ENCODE assay signal across 8 cellular contexts in the genomic region with DNA sequence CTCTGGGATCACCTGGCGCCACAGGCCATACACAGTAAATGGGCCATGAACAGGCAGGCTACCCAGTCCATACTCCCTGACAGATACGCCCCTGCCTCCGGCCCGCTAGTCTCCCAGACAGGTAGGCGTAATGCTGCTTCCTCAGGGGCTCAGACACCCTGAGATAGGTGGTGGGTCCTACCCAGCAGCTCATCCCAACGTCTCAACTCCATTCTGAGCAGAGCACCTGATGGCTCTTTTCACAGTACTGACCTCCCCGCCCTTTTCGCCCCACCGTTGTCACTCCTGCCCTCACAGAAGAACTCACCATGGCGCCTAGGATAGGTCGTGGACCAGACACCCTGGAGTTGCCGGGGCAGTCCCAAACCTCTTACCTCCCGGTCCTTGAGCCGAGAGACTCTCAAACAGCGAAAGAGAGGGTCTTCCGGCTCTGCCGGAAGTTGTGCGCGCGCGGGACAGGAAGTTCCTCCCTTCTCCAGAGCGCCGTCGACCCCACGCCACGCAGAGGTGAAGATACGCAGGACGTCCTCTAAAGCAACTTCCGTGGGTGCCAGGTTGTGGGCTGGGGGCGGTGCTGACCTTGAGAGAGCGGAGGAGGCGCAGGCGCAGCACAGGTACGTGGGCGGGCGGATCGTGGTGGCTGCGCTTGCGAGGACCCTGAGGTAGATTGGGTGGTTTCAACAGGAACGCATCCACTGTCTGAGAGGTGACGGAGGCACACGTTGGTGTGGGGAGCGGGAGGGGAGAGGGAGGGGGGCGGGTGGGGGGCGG. TPM values are rescaled to one million over a fixed set of nuclear protein-coding genes. Genes with fewer than 3 reads are reported as not detected.
DNase-seq lines count a peak whose midpoint lies in the region; ATAC-seq and TF ChIP-seq lines count a peak whose summit lies in the region.

A gene (minus strand): TSS at position 432 of the 771 bp plus-strand sequence. CDS start 122 bp downstream, at position 310.

- peaks cover 11% of the 10 kb centered on the region for H3K9me3 ChIP-seq in HUES48 (ENCODE audit: control insufficient read depth, insufficient read depth, low read length)
- H3K9me3 ChIP-seq in NT2/D1 (ENCODE audit: insufficient read depth, low read length), result peaks cover 12% of the 10 kb centered on the region; the same call in 1 of the 2 replicates
- no peaks in the 10 kb centered on the region for H3K9me3 ChIP-seq in endocrine pancreas (ENCODE audit: control insufficient read depth, low read length)

- H3K4me3 Mint-ChIP-seq in Calu3 (ENCODE audit: low read depth, unreplicated experiment), result peak within 1 kb of the TSS; percentile 98

- peak within 1 kb of the TSS; percentile 94 for H3K27ac Mint-ChIP-seq in Calu3 (ENCODE audit: unreplicated experiment)

- TF ChIP-seq CTCF in Calu3 (IDR thresholded peaks at IDR 0.05; ENCODE audit: unreplicated experiment), result no peak

- no peaks in the 10 kb centered on the region for H3K9me3 Mint-ChIP-seq in Calu3 (ENCODE audit: low read depth, unreplicated experiment)

- ATAC-seq in GM21423 (IDR thresholded peaks at IDR 0.05; ENCODE audit: unreplicated experiment), result peak; percentile 99

- DNase-seq in Calu3 (peak; percentile 95), NT2/D1 (ENCODE audit: low read depth, low spot score) (peak; percentile 35), mesenteric fat pad (ENCODE audit: low spot score) (peak; percentile 92)
- peak; percentile 79 to 86 (median 80) for DNase-seq in activated CD8-positive, alpha-beta memory T cell treated with anti-CD3 and anti-CD28 coated beads for 48 hours (ENCODE audit: low read depth in 2 of 3, low spot score in 2 of 3)
- peak; percentile 88 for DNase-seq in stimulated activated CD8-positive, alpha-beta memory T cell treated with anti-CD3 and anti-CD28 coated beads, Interleukin-15, amount 100 ng/mL, for 1 hour (ENCODE audit: low read depth)

- BruUV-seq in Calu3 (replicated peaks; lab: Mats Ljungman, UMichigan), result no TSS peak

- H3K4me1 ChIP-seq in HUES48 (ENCODE audit: control insufficient read depth, insufficient read depth, low read length) (peaks cover 15% of the 10 kb centered on the region; the same call in 1 of the 2 replicates), NT2/D1 (ENCODE audit: insufficient read depth, insufficient read length) (no peaks in the 10 kb centered on the region), endocrine pancreas (ENCODE audit: control insufficient read depth, insufficient read depth, low read length) (peaks cover 12% of the 10 kb centered on the region)

- H3K9ac ChIP-seq in HUES48 (ENCODE audit: low read depth, low read length) (peak within 1 kb of the TSS; percentile 62; the same call in 1 of the 2 replicates), NT2/D1 (ENCODE audit: insufficient read length, low read depth) (peak within 1 kb of the TSS; percentile 89), endocrine pancreas (ENCODE audit: control insufficient read depth, insufficient read depth, low read length) (peak within 1 kb of the TSS; percentile 82)

- H3K4me3 ChIP-seq in HUES48 (ENCODE audit: low read depth, low read length) (peak within 1 kb of the TSS; percentile 95), NT2/D1 (ENCODE audit: insufficient read length, low read depth) (peak within 1 kb of the TSS; percentile 96), endocrine pancreas (ENCODE audit: control insufficient read depth, insufficient read depth, low read length) (peak within 1 kb of the TSS; percentile 92)

- peaks cover 46% of the 10 kb centered on the region for H3K36me3 Mint-ChIP-seq in Calu3 (ENCODE audit: insufficient read depth, unreplicated experiment)

- CTCF ChIA-PET in Calu3 (lab: Charles Lee), result interaction anchor here (0.8 to 1.2 kb wide), 2 partner anchors 392 to 422 kb away, joined by 3 to 4 read pairs; no protein-coding TSS in a partner anchor

- no peaks in the 10 kb centered on the region for H3K27me3 ChIP-seq in HUES48 (ENCODE audit: control insufficient read depth, insufficient read depth, low read length)
- no peaks in the 10 kb centered on the region for H3K27me3 ChIP-seq in NT2/D1 (ENCODE audit: insufficient read depth, insufficient read length)
- no peaks in the 10 kb centered on the region for H3K27me3 ChIP-seq in endocrine pancreas (ENCODE audit: control insufficient read depth, insufficient read depth, low read length)

- intact Hi-C loops in Calu3 (cut with micrococcal nuclease; ENCODE audit: unreplicated experiment), result loop anchor here (2.0 to 10.0 kb wide), 3 partner anchors 126 to 484 kb away; no protein-coding TSS in a partner anchor

- peak within 1 kb of the TSS; percentile 86 for H3K27ac ChIP-seq in HUES48 (ENCODE audit: low read depth, low read length)

- peaks cover 32% of the 10 kb centered on the region for H3K4me1 Mint-ChIP-seq in Calu3 (ENCODE audit: low read depth, unreplicated experiment)

- H3K27me3 Mint-ChIP-seq in Calu3 (ENCODE audit: unreplicated experiment), result no peaks in the 10 kb centered on the region

- peaks cover 39% of the 10 kb centered on the region for H3K36me3 ChIP-seq in HUES48 (ENCODE audit: control insufficient read depth, insufficient read depth, low read length)
- peaks cover 17% of the 10 kb centered on the region for H3K36me3 ChIP-seq in NT2/D1 (ENCODE audit: insufficient read depth, insufficient read length, low read length)
- no peaks in the 10 kb centered on the region for H3K36me3 ChIP-seq in endocrine pancreas (ENCODE audit: control insufficient read depth, insufficient read depth, low read length)

RNA-seq across cellular contexts. Expression of the gene that starts here (rescaled TPM):
- 34.1 and 35.7 TPM in 2 replicates for total RNA-seq in Calu3 (2022)
- total RNA-seq in mesenteric fat pad, result 9.4 TPM

Comparison
In these comparisons a context has a peak if more than half of its experiments do, and no peak if none do; other contexts are left out.
1. Peak in every context shown above with its lines: DNase-seq, ATAC-seq, H3K4me3 ChIP-seq and H3K27ac ChIP-seq.
2. DNase-seq: peak in every context shown above with its lines; median percentile 95 in Calu3; 92 in mesenteric fat pad; 88 in stimulated activated CD8-positive, alpha-beta memory T cell treated with anti-CD3 and anti-CD28 coated beads, Interleukin-15, amount 100 ng/mL, for 1 hour; 80 in activated CD8-positive, alpha-beta memory T cell treated with anti-CD3 and anti-CD28 coated beads for 48 hours; 35 in NT2/D1.